31 cellular contexts compared by ENCODE assay signal in the genomic region with DNA sequence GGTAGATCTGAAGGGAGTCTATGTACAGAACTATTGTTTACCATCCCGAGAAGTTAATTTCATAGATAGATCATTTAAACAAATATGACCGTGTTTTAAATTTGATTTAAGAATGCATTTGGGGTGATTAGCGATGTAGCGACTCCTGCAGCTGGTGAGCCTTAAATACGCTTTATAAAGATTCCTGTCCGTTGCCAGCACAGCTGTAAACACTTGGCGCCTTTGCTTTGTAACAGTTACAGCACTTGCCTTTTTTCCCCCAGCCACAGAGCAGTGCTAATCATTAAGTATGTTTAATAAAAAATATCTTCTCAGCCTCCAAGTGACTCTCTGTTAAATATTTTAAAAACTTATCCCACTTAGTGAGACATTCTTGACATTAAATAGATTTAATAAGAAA.
"Had no signal": no experiment of that assay in that cellular context is flagged by ENCODE, and none has a peak within 500 bp of the region (broad histone marks: within the 10 kb centered on the region; RNA-seq: fewer than 3 reads in every experiment).

No MANE protein-coding gene starts in this region.

- H3K4me3 ChIP-seq: ascending aorta, SJCRH30 had no signal

- H3K27me3 ChIP-seq: ascending aorta, SJCRH30 had no signal

- ATAC-seq: activated CD8-positive, alpha-beta T cell treated with anti-CD3 and anti-CD28 coated beads for 36 hours; activated T-cell treated with anti-CD3 and anti-CD28 coated beads, Interleukin-2, amount 50 U/mL, for 72 hours; activated T-helper 17 cell treated with anti-CD3 and anti-CD28 coated beads, Interleukin-2, amount 50 U/mL, for 72 hours; Panc1 had no signal

- H3K9me3 ChIP-seq: ascending aorta, SJCRH30, SK-N-SH had no signal

- H3K27me3 Mint-ChIP-seq: activated CD4-positive, alpha-beta T cell treated with anti-CD3 and anti-CD28 coated beads, Interleukin-2, amount 10 ng/mL, durations not matched to agents 24 days and 14 days; activated CD8-positive, alpha-beta T cell treated with anti-CD3 and anti-CD28 coated beads for 36 hours; activated T-helper 17 cell treated with anti-CD3 and anti-CD28 coated beads, Interleukin-2, amount 50 U/mL, for 72 hours had no signal

- DNase-seq: activated CD4-positive, alpha-beta T cell treated with anti-CD3 and anti-CD28 coated beads, Interleukin-2, amount 10 ng/mL, durations not matched to agents 24 days and 14 days; activated CD4-positive, alpha-beta T cell treated with anti-CD3 and anti-CD28 coated beads, Interleukin-2, amount 50 U/mL, for 4 hours; activated CD8-positive, alpha-beta T cell treated with anti-CD3 and anti-CD28 coated beads for 36 hours; activated effector memory CD4-positive, alpha-beta T cell treated with anti-CD3 and anti-CD28 coated beads, Interleukin-2, amount 50 U/mL, for 16 hours; activated naive CD4-positive, alpha-beta T cell; activated naive CD4-positive, alpha-beta T cell treated with anti-CD3 and anti-CD28 coated beads, Interleukin-2, amount 50 U/mL, for 16 hours; activated naive CD8-positive, alpha-beta T cell treated with anti-CD3 and anti-CD28 coated beads for 36 hours; activated T-cell treated with anti-CD3 and anti-CD28 coated beads, Interleukin-2, amount 50 U/mL, for 1 hour; activated T-cell treated with anti-CD3 and anti-CD28 coated beads, Interleukin-2, amount 50 U/mL, for 72 hours; amniotic stem cell; MM.1S; MV-4-11; NCI-H1092; NCI-H1436 treated with DMSO at 0.1 percent for 48 hours; NCI-H1694 treated with DMSO at 0.1 percent for 48 hours; NCI-H2029; NCI-H2107; NCI-H2171; NCI-H2227 treated with DMSO at 0.1 percent for 48 hours; NCI-H446; NCI-H510A treated with DMSO at 0.1 percent for 48 hours; NCI-H526 treated with DMSO at 0.1 percent for 48 hours; SHP77; SJCRH30; SK-N-SH had no signal

- H3K4me1 Mint-ChIP-seq: activated CD4-positive, alpha-beta T cell treated with anti-CD3 and anti-CD28 coated beads, Interleukin-2, amount 10 ng/mL, durations not matched to agents 24 days and 14 days; activated naive CD8-positive, alpha-beta T cell treated with anti-CD3 and anti-CD28 coated beads for 36 hours; activated T-helper 17 cell treated with anti-CD3 and anti-CD28 coated beads, Interleukin-2, amount 50 U/mL, for 72 hours had no signal

- H3K4me3 Mint-ChIP-seq: activated CD4-positive, alpha-beta T cell treated with anti-CD3 and anti-CD28 coated beads, Interleukin-2, amount 10 ng/mL, durations not matched to agents 24 days and 14 days; activated CD8-positive, alpha-beta T cell treated with anti-CD3 and anti-CD28 coated beads for 36 hours; activated naive CD8-positive, alpha-beta T cell treated with anti-CD3 and anti-CD28 coated beads for 36 hours; activated T-cell treated with anti-CD3 and anti-CD28 coated beads, Interleukin-2, amount 50 U/mL, for 72 hours; activated T-helper 17 cell treated with anti-CD3 and anti-CD28 coated beads, Interleukin-2, amount 50 U/mL, for 72 hours; T-helper 1 cell treated with Interleukin-12 subunit alpha and Interleukin-12 subunit beta and Interleukin-4 antibody, amounts not matched to agents 30 μg/mL and 1 μg/mL, for 36 hours; T-helper 2 cell treated with Interferon-gamma antibody and Interleukin-4, amounts not matched to agents 5 μg/mL and 100 μg/mL, for 36 hours had no signal

- H3K36me3 ChIP-seq: ascending aorta, SJCRH30 had no signal

- H3K27ac Mint-ChIP-seq: activated CD4-positive, alpha-beta T cell treated with anti-CD3 and anti-CD28 coated beads, Interleukin-2, amount 10 ng/mL, durations not matched to agents 24 days and 14 days; activated CD8-positive, alpha-beta T cell treated with anti-CD3 and anti-CD28 coated beads for 36 hours; activated naive CD8-positive, alpha-beta T cell treated with anti-CD3 and anti-CD28 coated beads for 36 hours; activated T-cell treated with anti-CD3 and anti-CD28 coated beads, Interleukin-2, amount 50 U/mL, for 72 hours; activated T-helper 17 cell treated with anti-CD3 and anti-CD28 coated beads, Interleukin-2, amount 50 U/mL, for 72 hours; T-helper 1 cell treated with Interleukin-12 subunit alpha and Interleukin-12 subunit beta and Interleukin-4 antibody, amounts not matched to agents 30 μg/mL and 1 μg/mL, for 36 hours; T-helper 2 cell treated with Interferon-gamma antibody and Interleukin-4, amounts not matched to agents 5 μg/mL and 100 μg/mL, for 36 hours had no signal

- H3K36me3 Mint-ChIP-seq: activated naive CD8-positive, alpha-beta T cell treated with anti-CD3 and anti-CD28 coated beads for 36 hours had no signal

- H3K9me3 Mint-ChIP-seq: activated CD4-positive, alpha-beta T cell treated with anti-CD3 and anti-CD28 coated beads, Interleukin-2, amount 10 ng/mL, durations not matched to agents 24 days and 14 days; activated CD8-positive, alpha-beta T cell treated with anti-CD3 and anti-CD28 coated beads for 36 hours; activated naive CD8-positive, alpha-beta T cell treated with anti-CD3 and anti-CD28 coated beads for 36 hours; activated T-cell treated with anti-CD3 and anti-CD28 coated beads, Interleukin-2, amount 50 U/mL, for 72 hours; activated T-helper 17 cell treated with anti-CD3 and anti-CD28 coated beads, Interleukin-2, amount 50 U/mL, for 72 hours; T-helper 1 cell treated with Interleukin-12 subunit alpha and Interleukin-12 subunit beta and Interleukin-4 antibody, amounts not matched to agents 30 μg/mL and 1 μg/mL, for 36 hours; T-helper 2 cell treated with Interferon-gamma antibody and Interleukin-4, amounts not matched to agents 5 μg/mL and 100 μg/mL, for 36 hours had no signal

- H3K4me1 ChIP-seq: SJCRH30 had no signal

- H3K27ac ChIP-seq: KMS-11, SJCRH30 had no signal
